ENCODE assay signal across 16 cellular contexts in the genomic region with DNA sequence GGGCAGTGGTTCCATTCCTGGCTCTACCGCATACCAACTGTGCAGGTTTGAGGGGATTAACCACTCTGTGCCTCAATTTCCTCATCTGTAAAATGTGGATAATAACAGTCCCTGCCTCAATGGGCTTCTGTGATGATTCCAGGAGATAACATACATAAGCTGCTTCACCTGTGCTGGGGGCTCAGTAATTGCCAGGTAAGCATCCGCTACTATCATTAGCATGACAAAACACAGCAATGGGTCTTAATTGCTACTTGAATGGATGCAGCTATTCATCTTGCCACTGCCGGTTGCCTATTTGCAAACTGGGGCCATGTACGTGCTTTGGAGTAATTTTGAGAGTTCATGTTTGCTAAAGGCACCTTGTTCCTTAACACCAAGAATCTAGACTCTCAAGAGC.
"Had no signal": no experiment of that assay in that cellular context is flagged by ENCODE, and none has a peak within 500 bp of the region (broad histone marks: within the 10 kb centered on the region; RNA-seq: fewer than 3 reads in every experiment).

No MANE protein-coding gene starts in this region.

- H3K4me3 ChIP-seq: esophagus squamous epithelium, thyroid gland had no signal

- H3K27ac ChIP-seq: esophagus squamous epithelium, thyroid gland had no signal

- FAIRE-seq: endothelial cell of umbilical vein had no signal

- H3K4me1 ChIP-seq: esophagus squamous epithelium, thyroid gland had no signal

- H3K27me3 ChIP-seq: brain microvascular endothelial cell, esophagus squamous epithelium, thyroid gland had no signal

- H3K36me3 ChIP-seq: brain microvascular endothelial cell, esophagus squamous epithelium, thyroid gland had no signal

- ATAC-seq: activated CD4-positive, CD25-positive, alpha-beta regulatory T cell treated with anti-CD3 and anti-CD28 coated beads, Interleukin-2, amount 50 U/mL, for 24 hours; stimulated activated naive B cell treated with anti-CD40 and anti-IgM and Interleukin-4, amounts not matched to agents 10 μg/mL and 1 μg/mL and 100 μg/mL, for 72 hours had no signal

- H3K9me3 ChIP-seq: thyroid gland had no signal

- DNase-seq: activated CD4-positive, alpha-beta T cell treated with anti-CD3 and anti-CD28 coated beads, Interleukin-2, amount 50 U/mL, for 1 hour; activated CD8-positive, alpha-beta memory T cell treated with anti-CD3 and anti-CD28 coated beads for 24 hours; activated naive CD4-positive, alpha-beta T cell; anterior cingulate cortex; brain microvascular endothelial cell; cortex of kidney; effector CD4-positive, alpha-beta T cell; esophagus squamous epithelium; glutamatergic neuron; kidney glomerular epithelial cell; nucleus accumbens; posterior cingulate gyrus; stimulated activated naive B cell treated with anti-CD40 and anti-IgM and Interleukin-4, amounts not matched to agents 10 μg/mL and 1 μg/mL and 100 μg/mL, for 72 hours; thyroid gland had no signal
